ENCODE assay signal across 12 cellular contexts in the genomic region with DNA sequence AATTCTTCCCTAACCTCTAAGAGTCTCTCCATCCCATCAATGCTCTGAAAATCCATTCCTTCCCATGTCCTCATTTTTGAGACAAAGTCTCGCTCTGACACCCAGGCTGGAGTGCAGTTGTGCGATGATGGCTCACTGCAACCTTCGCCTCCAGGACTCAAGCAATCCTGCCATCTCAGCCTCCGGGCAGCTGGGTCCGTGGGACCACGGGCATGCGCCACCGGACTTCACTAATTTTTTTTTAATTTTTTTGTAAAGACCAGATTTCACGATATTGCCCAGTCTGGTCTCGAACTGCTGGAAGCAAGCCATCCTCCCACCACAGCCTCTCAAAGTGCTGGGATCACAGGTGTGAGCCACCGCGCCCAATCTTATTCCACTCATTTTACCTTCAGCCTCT. TPM values are rescaled to one million over a fixed set of nuclear protein-coding genes. Genes with fewer than 3 reads are reported as not detected.
A peak's percentile ranks its signal among the peaks of the same experiment; 100 is the strongest.
DNase-seq lines count a peak whose midpoint lies in the region; ATAC-seq and TF ChIP-seq lines count a peak whose summit lies in the region.
"Had no signal": no experiment of that assay in that cellular context is flagged by ENCODE, and none has a peak within 500 bp of the region (broad histone marks: within the 10 kb centered on the region; RNA-seq: fewer than 3 reads in every experiment).

No MANE protein-coding gene starts in this region.

- H3K4me3 ChIP-seq in AG04449 (ENCODE audit: low read depth, low read length) (peak overlapping the region; percentile 84), HFF-Myc (replicated peaks; ENCODE audit: low read depth, low read length) (peak overlapping the region; percentile 81)
- H3K4me3 ChIP-seq in naive thymus-derived CD4-positive, alpha-beta T cell (ENCODE audit: low read length), result no peak overlapping the region

- H3K4me1 ChIP-seq in naive thymus-derived CD4-positive, alpha-beta T cell (ENCODE audit: control insufficient read depth in 2 of 2, insufficient read depth in 2 of 2, low read length in 2 of 2), result peaks cover 9 to 16% of the 10 kb centered on the region in 2 donors

- no peak for DNase-seq in AG04449 (ENCODE audit: low read depth, low spot score)
- DNase-seq in HFF-Myc (ENCODE audit: extremely low read depth, low read depth), result no peak
- no peak for DNase-seq in central memory CD8-positive, alpha-beta T cell (ENCODE audit: low spot score in 2 of 2)
- DNase-seq in naive thymus-derived CD4-positive, alpha-beta T cell, result no peak
- no peak for DNase-seq in inferior parietal cortex (ENCODE audit: extremely low spot score)
- DNase-seq in cortex of kidney (lab: John Stamatoyannopoulos, UW), result no peak
- DNase-seq: foreskin melanocyte, NCI-H1417 treated with DMSO at 0.1 percent for 48 hours, Right ventricle myocardium superior had no signal

- no peak for TF ChIP-seq CTCF in AG04449 (IDR thresholded peaks at IDR 0.05; ENCODE audit: insufficient read depth, low read length, missing control alignments)
- no peak for TF ChIP-seq CTCF in HFF-Myc (IDR thresholded peaks at IDR 0.05; ENCODE audit: low read depth, low read length, missing control alignments)

- H3K4me3 Mint-ChIP-seq in central memory CD8-positive, alpha-beta T cell, result peak overlapping the region; percentile 94
- H3K4me3 Mint-ChIP-seq in naive thymus-derived CD4-positive, alpha-beta T cell, result peak overlapping the region; percentile 91 to 98 (median 92)

- no peak overlapping the region for H3K27ac ChIP-seq in naive thymus-derived CD4-positive, alpha-beta T cell (ENCODE audit: low read depth, low read length)
- H3K27ac ChIP-seq: parathyroid adenoma had no signal

- H3K27me3 Mint-ChIP-seq in central memory CD8-positive, alpha-beta T cell, result no peaks in the 10 kb centered on the region
- no peaks in the 10 kb centered on the region for H3K27me3 Mint-ChIP-seq in naive thymus-derived CD4-positive, alpha-beta T cell

- H3K36me3 Mint-ChIP-seq in central memory CD8-positive, alpha-beta T cell (ENCODE audit: insufficient read depth), result peaks cover 4% of the 10 kb centered on the region
- peaks cover 0 to 13% (median 0%) of the 10 kb centered on the region in 5 donors for H3K36me3 Mint-ChIP-seq in naive thymus-derived CD4-positive, alpha-beta T cell

- peaks cover 0 to 4% (median 0%) of the 10 kb centered on the region in 3 experiments for H3K36me3 ChIP-seq in naive thymus-derived CD4-positive, alpha-beta T cell (ENCODE audit: control insufficient read depth in 2 of 3, insufficient read depth in 3 of 3, low read length in 3 of 3)

- no peaks in the 10 kb centered on the region for H3K27me3 ChIP-seq in naive thymus-derived CD4-positive, alpha-beta T cell (ENCODE audit: control insufficient read depth in 2 of 2, insufficient read depth in 2 of 2, low read length in 2 of 2)

- H3K27ac Mint-ChIP-seq in central memory CD8-positive, alpha-beta T cell (ENCODE audit: low read depth), result peak overlapping the region; percentile 56
- peak overlapping the region in 2 of 9 donors; percentile 26 to 83 for H3K27ac Mint-ChIP-seq in naive thymus-derived CD4-positive, alpha-beta T cell

- H3K9me3 Mint-ChIP-seq in central memory CD8-positive, alpha-beta T cell, result no peaks in the 10 kb centered on the region
- no peaks in the 10 kb centered on the region for H3K9me3 Mint-ChIP-seq in naive thymus-derived CD4-positive, alpha-beta T cell

- H3K4me1 Mint-ChIP-seq in central memory CD8-positive, alpha-beta T cell, result peaks cover 50% of the 10 kb centered on the region
- H3K4me1 Mint-ChIP-seq in naive thymus-derived CD4-positive, alpha-beta T cell, result peaks cover 30 to 53% (median 39%) of the 10 kb centered on the region in 7 donors

- H3K9me3 ChIP-seq in naive thymus-derived CD4-positive, alpha-beta T cell (ENCODE audit: control insufficient read depth in 2 of 3, low read length in 3 of 3), result no peaks in the 10 kb centered on the region

- no peak for ATAC-seq in central memory CD8-positive, alpha-beta T cell (replicated peaks; ENCODE audit: extremely low read depth, poor library complexity, severe bottlenecking)
- no peak for ATAC-seq in naive thymus-derived CD4-positive, alpha-beta T cell
- ATAC-seq in GM19452 (IDR thresholded peaks at IDR 0.05; ENCODE audit: unreplicated experiment) (no peak), GM18517 (IDR thresholded peaks at IDR 0.05; ENCODE audit: unreplicated experiment) (no peak)

- intact Hi-C loops in naive thymus-derived CD4-positive, alpha-beta T cell (cut with micrococcal nuclease), result loop anchor here in 1 of 2 donors (5.0 kb wide), 2 partner anchors 349 to 371 kb away; partner anchors contain the start of gene STRN

- POLR2A ChIA-PET in AG04449 (lab: Yijun Ruan, JAX), result no interaction called here
- POLR2A ChIA-PET in naive thymus-derived CD4-positive, alpha-beta T cell (lab: Charles Lee), result no interaction called here

- CTCF ChIA-PET in AG04449 (lab: Yijun Ruan, JAX), result no interaction called here
- CTCF ChIA-PET in naive thymus-derived CD4-positive, alpha-beta T cell (lab: Charles Lee), result no interaction called here

RNA-seq across cellular contexts. Expression of gene FEZ2, which starts 1.6 kb away (rescaled TPM):
- 10 to 100 TPM; 11.2 to 21.9 (median 14.0) TPM for total RNA-seq in naive thymus-derived CD4-positive, alpha-beta T cell
- polyA plus RNA-seq in naive thymus-derived CD4-positive, alpha-beta T cell, result 1 to 10 TPM; 1.7 to 2.9 TPM
